17 cellular contexts compared by ENCODE assay signal in genomic region chr10:78000956-78001472, GRCh38. TPM values are rescaled to one million over a fixed set of nuclear protein-coding genes. Genes with fewer than 3 reads are reported as not detected.
DNase-seq lines count a peak whose midpoint lies in the region; ATAC-seq and TF ChIP-seq lines count a peak whose summit lies in the region.
"Had no signal": no experiment of that assay in that cellular context is flagged by ENCODE, and none has a peak within 500 bp of the region (broad histone marks: within the 10 kb centered on the region; RNA-seq: fewer than 3 reads in every experiment).

No MANE protein-coding gene starts in this region.

- no peaks in the 10 kb centered on the region for H3K27me3 Mint-ChIP-seq in central memory CD8-positive, alpha-beta T cell
- H3K27me3 Mint-ChIP-seq: CD4-positive, alpha-beta memory T cell; IgD-negative memory B cell had no signal

- TF ChIP-seq POLR2A in gastrocnemius medialis (IDR thresholded peaks at IDR 0.05): no peak

- H3K79me1 ChIP-seq in mesendoderm (ENCODE audit: low read length): no peaks in the 10 kb centered on the region

- no peak overlapping the region for H4K5ac ChIP-seq in mesendoderm (ENCODE audit: low read length)

- no peak overlapping the region for H3K4ac ChIP-seq in mesendoderm (ENCODE audit: low read depth, low read length)

- TF ChIP-seq CTCF in gastrocnemius medialis (IDR thresholded peaks at IDR 0.05 in 4 of 5, conservative IDR thresholded peaks at IDR 0.05 in 1 of 5): no peak

- H3K4me3 ChIP-seq in mesendoderm (ENCODE audit: low read length) (no peak overlapping the region), gastrocnemius medialis (no peak overlapping the region)
- H3K4me3 ChIP-seq: A549, GM23338 had no signal

- H3K9ac ChIP-seq in mesendoderm (ENCODE audit: low read length): no peak overlapping the region

- no CpG with 5 or more reads among the region's 6 CpGs for WGBS in mesendoderm (ENCODE audit: extremely low coverage, insufficient coverage, low lambda C conversion rate)

- no peak overlapping the region for H2BK5ac ChIP-seq in mesendoderm (ENCODE audit: low read length)

- H3K4me3 Mint-ChIP-seq in central memory CD8-positive, alpha-beta T cell: no peak overlapping the region
- H3K4me3 Mint-ChIP-seq: CD4-positive, alpha-beta memory T cell; GM23338; IgD-negative memory B cell had no signal

- H3K36me3 ChIP-seq in mesendoderm (ENCODE audit: control insufficient read depth, insufficient read depth, low read length) (peaks cover 23% of the 10 kb centered on the region), gastrocnemius medialis (peaks cover 0 to 46% of the 10 kb centered on the region in 2 donors)

- DNase-seq in G401 (ENCODE audit: low spot score) (peak; percentile 85), mesendoderm (peak; percentile 6), gastrocnemius medialis (peak; percentile 34 to 63), ureter (ENCODE audit: low spot score) (no peak), HuH-7.5 (ENCODE audit: low spot score) (no peak)
- no peak for DNase-seq in central memory CD8-positive, alpha-beta T cell (ENCODE audit: low spot score in 2 of 2)
- no peak for DNase-seq in activated effector memory CD4-positive, alpha-beta T cell treated with Interleukin-2 at 50 U/mL for 16 hours
- no peak for DNase-seq in NK-92 treated with Interleukin-12 subunit alpha and Interleukin-12 subunit beta, amount 100 ng/mL, for 24 hours (lab: John Stamatoyannopoulos, UW)
- DNase-seq: BE2C; CD4-positive, alpha-beta memory T cell; DND-41; GF-D8; H7 had no signal

- no peak for ATAC-seq in central memory CD8-positive, alpha-beta T cell (replicated peaks; ENCODE audit: extremely low read depth, poor library complexity, severe bottlenecking)
- ATAC-seq in gastrocnemius medialis: peak; percentile 33 to 38
- ATAC-seq: A549, GM23338 had no signal

- in situ Hi-C loops in G401 (cut with HindIII; ENCODE audit: low sequenced_read_pairs) (no loop called here), gastrocnemius medialis (cut with MboI; ENCODE audit: low sequenced_read_pairs in 4 of 4) (loop anchor here in 3 of 4 donors (5.0 to 10.0 kb wide), 2 partner anchors 154 to 156 kb away; no protein-coding TSS in a partner anchor)

- H3K27me3 ChIP-seq in mesendoderm (ENCODE audit: insufficient read depth, low read length, poor library complexity) (no peaks in the 10 kb centered on the region), gastrocnemius medialis (no peaks in the 10 kb centered on the region)
- H3K27me3 ChIP-seq: BE2C had no signal

- no peak overlapping the region for H3K56ac ChIP-seq in mesendoderm (ENCODE audit: low read length)

- H3K9me3 Mint-ChIP-seq in central memory CD8-positive, alpha-beta T cell: no peaks in the 10 kb centered on the region
- H3K9me3 Mint-ChIP-seq: CD4-positive, alpha-beta memory T cell; GM23338; IgD-negative memory B cell had no signal

- H3K4me1 Mint-ChIP-seq in central memory CD8-positive, alpha-beta T cell: peaks cover 7% of the 10 kb centered on the region
- H3K4me1 Mint-ChIP-seq: GM23338 had no signal

- no peak overlapping the region for H2AK5ac ChIP-seq in mesendoderm (ENCODE audit: low read length)

- H3K9me3 ChIP-seq in gastrocnemius medialis: no peaks in the 10 kb centered on the region
- H3K9me3 ChIP-seq: A549, BE2C had no signal

- no peak overlapping the region for H3K23ac ChIP-seq in mesendoderm (ENCODE audit: low read length)

- H3K27ac ChIP-seq in mesendoderm (ENCODE audit: low read depth, low read length) (no peak overlapping the region), gastrocnemius medialis (peak overlapping the region; percentile 77 to 89 (median 87))
- H3K27ac ChIP-seq: A549, C4-2B had no signal

- H3K4me1 ChIP-seq in mesendoderm (ENCODE audit: control insufficient read depth, low read depth, low read length) (no peaks in the 10 kb centered on the region), gastrocnemius medialis (peaks cover 6 to 51% of the 10 kb centered on the region in 2 donors)
- H3K4me1 ChIP-seq: A549, BE2C had no signal

- no peak overlapping the region for H2BK15ac ChIP-seq in mesendoderm (replicated peaks; ENCODE audit: low read depth)

- H3K36me3 Mint-ChIP-seq in central memory CD8-positive, alpha-beta T cell (ENCODE audit: insufficient read depth): peaks cover 71% of the 10 kb centered on the region

- no peak overlapping the region for H3K18ac ChIP-seq in mesendoderm (ENCODE audit: low read length)

- peak overlapping the region; percentile 41 for H3K27ac Mint-ChIP-seq in central memory CD8-positive, alpha-beta T cell (ENCODE audit: low read depth)
- H3K27ac Mint-ChIP-seq: GM23338, IgD-negative memory B cell had no signal

- H2BK120ac ChIP-seq in mesendoderm (ENCODE audit: low read depth, low read length): no peak overlapping the region

- no peaks in the 10 kb centered on the region for H3K79me2 ChIP-seq in mesendoderm (ENCODE audit: control insufficient read depth, insufficient read depth, low read length)

- no peak overlapping the region for H4K8ac ChIP-seq in mesendoderm (ENCODE audit: low read depth, low read length)

- intact Hi-C loops in gastrocnemius medialis (cut with DNase I; ENCODE audit: low total_unique reads): loop anchor here (1.0 to 5.0 kb wide), 4 partner anchors 75 to 155 kb away; partner anchors contain the start of gene DLG5

- H3K4me2 ChIP-seq in mesendoderm (ENCODE audit: low read length): no peak overlapping the region
- H3K4me2 ChIP-seq: A549, GM23338 had no signal

RNA-seq across cellular contexts. Expression of gene POLR3A, which starts 28.3 kb away (rescaled TPM):
- total RNA-seq in G401 (2014; rRNA removed; shearing (Covaris generic)): 24.3 and 29.1 TPM in 2 replicates
- polyA plus RNA-seq in mesendoderm (2013, experiment 1 of 2): 14.8 TPM
- 14.8 TPM for polyA plus RNA-seq in mesendoderm (2013, experiment 2 of 2)
- total RNA-seq in gastrocnemius medialis (10 to 100 TPM; 11.0 to 17.4 (median 15.5) TPM), ureter (20.6 TPM)

RNA-seq across cellular contexts. Expression of gene RPS24, which starts 32.6 kb away (rescaled TPM):
- total RNA-seq in G401 (2014; rRNA removed; shearing (Covaris generic)): 3,664 and 4,261 TPM in 2 replicates
- polyA plus RNA-seq in mesendoderm (2013, experiment 1 of 2): 5,468 TPM
- polyA plus RNA-seq in mesendoderm (2013, experiment 2 of 2): 5,481 TPM
- 1,000 to 10,000 TPM; 2,147 to 2,545 (median 2,404) TPM for total RNA-seq in gastrocnemius medialis
- 2,044 TPM for total RNA-seq in ureter

Comparison
In these comparisons a context has a peak if more than half of its experiments do, and no peak if none do; other contexts are left out.
1. DNase-seq: peak in G401 (single experiment), mesendoderm (single experiment) and gastrocnemius medialis (2 of 2); none in central memory CD8-positive, alpha-beta T cell (0 of 2), activated effector memory CD4-positive, alpha-beta T cell treated with Interleukin-2 at 50 U/mL for 16 hours (single experiment), NK-92 treated with Interleukin-12 subunit alpha and Interleukin-12 subunit beta, amount 100 ng/mL, for 24 hours (single experiment), ureter (single experiment) and HuH-7.5 (single experiment).